ENCODE assay signal across 4 cellular contexts in genomic region chr6:133931221-133931620, GRCh38. TPM values are rescaled to one million over a fixed set of nuclear protein-coding genes. Genes with fewer than 3 reads are reported as not detected.
"Had no signal": no experiment of that assay in that cellular context is flagged by ENCODE, and none has a peak within 500 bp of the region (broad histone marks: within the 10 kb centered on the region; RNA-seq: fewer than 3 reads in every experiment).

No MANE protein-coding gene starts in this region.

RNA-seq across cellular contexts. Expression of gene TCF21, which starts 42.3 kb away (rescaled TPM):
- total RNA-seq: MCF 10A, OCI-LY7, PC-3, T-helper 17 cell had no signal
